8 cellular contexts compared by ENCODE assay signal in genomic region chr9:38227656-38228055, GRCh38.
DNase-seq lines count a peak whose midpoint lies in the region; ATAC-seq and TF ChIP-seq lines count a peak whose summit lies in the region.

No MANE protein-coding gene starts in this region.

- TF ChIP-seq CTCF in body of pancreas (IDR thresholded peaks at IDR 0.05) (no peak), mucosa of descending colon (IDR thresholded peaks at IDR 0.05) (no peak)

- H3K4me1 ChIP-seq in body of pancreas (peaks cover 8% of the 10 kb centered on the region), mucosa of descending colon (ENCODE audit: low read depth) (no peaks in the 10 kb centered on the region)

- no peaks in the 10 kb centered on the region for H3K9me3 Mint-ChIP-seq in stimulated activated naive B cell treated with anti-CD40 and anti-IgM and Interleukin-4, amounts not matched to agents 10 μg/mL and 1 μg/mL and 100 μg/mL, for 72 hours

- no peak for TF ChIP-seq POLR2A in body of pancreas (IDR thresholded peaks at IDR 0.05)

- H3K27me3 Mint-ChIP-seq in stimulated activated naive B cell treated with anti-CD40 and anti-IgM and Interleukin-4, amounts not matched to agents 10 μg/mL and 1 μg/mL and 100 μg/mL, for 72 hours: peaks cover 37 to 46% of the 10 kb centered on the region in 2 donors

- no peaks in the 10 kb centered on the region for H3K9me3 ChIP-seq in body of pancreas
- no peaks in the 10 kb centered on the region for H3K9me3 ChIP-seq in mucosa of descending colon

- H3K4me3 Mint-ChIP-seq in stimulated activated naive B cell treated with anti-CD40 and anti-IgM and Interleukin-4, amounts not matched to agents 10 μg/mL and 1 μg/mL and 100 μg/mL, for 72 hours: no peak overlapping the region

- H3K4me3 ChIP-seq in body of pancreas (no peak overlapping the region), mucosa of descending colon (no peak overlapping the region)

- no peaks in the 10 kb centered on the region for H3K27me3 ChIP-seq in body of pancreas

- 65 to 81% methylated on average over 10 of the region's 10 CpGs for WGBS in body of pancreas, 2 donors

- H3K4me1 Mint-ChIP-seq in stimulated activated naive B cell treated with anti-CD40 and anti-IgM and Interleukin-4, amounts not matched to agents 10 μg/mL and 1 μg/mL and 100 μg/mL, for 72 hours: peaks cover 8 to 17% of the 10 kb centered on the region in 2 donors

- no peaks in the 10 kb centered on the region for H3K36me3 Mint-ChIP-seq in stimulated activated naive B cell treated with anti-CD40 and anti-IgM and Interleukin-4, amounts not matched to agents 10 μg/mL and 1 μg/mL and 100 μg/mL, for 72 hours

- ATAC-seq in body of pancreas (no peak), mucosa of descending colon (no peak), GM19328 (IDR thresholded peaks at IDR 0.05; ENCODE audit: unreplicated experiment) (no peak)
- peak; percentile 31 to 43 for ATAC-seq in stimulated activated naive B cell treated with anti-CD40 and anti-IgM and Interleukin-4, amounts not matched to agents 10 μg/mL and 1 μg/mL and 100 μg/mL, for 72 hours (replicated peaks)

- no peaks in the 10 kb centered on the region for H3K36me3 ChIP-seq in body of pancreas (replicated peaks in 1 of 2; ENCODE audit: insufficient read depth in 1 of 2, low read depth in 2 of 2)
- no peaks in the 10 kb centered on the region for H3K36me3 ChIP-seq in mucosa of descending colon (ENCODE audit: low read depth)

- intact Hi-C loops in body of pancreas (cut with DNase I) (no loop called here), mucosa of descending colon (cut with DNase I, micrococcal nuclease) (no loop called here)

- peak overlapping the region in 3 of 4 donors; percentile 34 to 70 (median 64) for H3K27ac ChIP-seq in body of pancreas

- peak; percentile 9 for DNase-seq in activated CD4-positive, alpha-beta T cell treated with anti-CD3 and anti-CD28 coated beads for 48 hours
- DNase-seq in activated CD4-positive, alpha-beta T cell treated with anti-CD3 and anti-CD28 coated beads, Interleukin-2, amount 50 U/mL, for 1 hour: no peak
- DNase-seq in NCI-H510A treated with DMSO at 0.1 percent for 48 hours (lab: John Stamatoyannopoulos, UW) (peak; percentile 66), body of pancreas (no peak), mucosa of descending colon (no peak)
- no peak for DNase-seq in stimulated activated naive B cell treated with anti-CD40 and anti-IgM and Interleukin-4, amounts not matched to agents 10 μg/mL and 1 μg/mL and 100 μg/mL, for 72 hours
- DNase-seq in NK-92 treated with Interleukin-12 subunit alpha and Interleukin-12 subunit beta, amount 100 ng/mL, for 24 hours (lab: John Stamatoyannopoulos, UW): no peak

- H3K27ac Mint-ChIP-seq in stimulated activated naive B cell treated with anti-CD40 and anti-IgM and Interleukin-4, amounts not matched to agents 10 μg/mL and 1 μg/mL and 100 μg/mL, for 72 hours: no peak overlapping the region

Comparison
In these comparisons a context has a peak if more than half of its experiments do, and no peak if none do; other contexts are left out.
1. DNase-seq: peak in activated CD4-positive, alpha-beta T cell treated with anti-CD3 and anti-CD28 coated beads for 48 hours (single experiment) and NCI-H510A treated with DMSO at 0.1 percent for 48 hours (single experiment); none in activated CD4-positive, alpha-beta T cell treated with anti-CD3 and anti-CD28 coated beads, Interleukin-2, amount 50 U/mL, for 1 hour (single experiment), body of pancreas (0 of 4), stimulated activated naive B cell treated with anti-CD40 and anti-IgM and Interleukin-4, amounts not matched to agents 10 μg/mL and 1 μg/mL and 100 μg/mL, for 72 hours (single experiment), mucosa of descending colon (0 of 3) and NK-92 treated with Interleukin-12 subunit alpha and Interleukin-12 subunit beta, amount 100 ng/mL, for 24 hours (single experiment).
2. ATAC-seq: peak in stimulated activated naive B cell treated with anti-CD40 and anti-IgM and Interleukin-4, amounts not matched to agents 10 μg/mL and 1 μg/mL and 100 μg/mL, for 72 hours (2 of 2); none in body of pancreas (single experiment), mucosa of descending colon (single experiment) and GM19328 (single experiment).